ENCODE assay signal across 12 cellular contexts in genomic region chr1:78047131-78047530, GRCh38. TPM values are rescaled to one million over a fixed set of nuclear protein-coding genes. Genes with fewer than 3 reads are reported as not detected.
DNase-seq lines count a peak whose midpoint lies in the region; ATAC-seq, FAIRE-seq and TF ChIP-seq lines count a peak whose summit lies in the region.
"Had no signal": no experiment of that assay in that cellular context is flagged by ENCODE, and none has a peak within 500 bp of the region (broad histone marks: within the 10 kb centered on the region; RNA-seq: fewer than 3 reads in every experiment).

No MANE protein-coding gene starts in this region.

- peaks cover 14% of the 10 kb centered on the region for H3K27me3 ChIP-seq in CD4-positive, alpha-beta memory T cell (ENCODE audit: insufficient read depth, low read length)
- peaks cover 32% of the 10 kb centered on the region for H3K27me3 ChIP-seq in foreskin keratinocyte

- H3K4me1 ChIP-seq in CD4-positive, alpha-beta memory T cell (ENCODE audit: insufficient read depth, low read length): peaks cover 11% of the 10 kb centered on the region
- peaks cover 3% of the 10 kb centered on the region for H3K4me1 ChIP-seq in foreskin keratinocyte

- H3K27ac Mint-ChIP-seq in CD4-positive, alpha-beta memory T cell: no peak overlapping the region
- no peak overlapping the region for H3K27ac Mint-ChIP-seq in neural crest cell (ENCODE audit: unreplicated experiment)

- TF ChIP-seq POLR2A in H54 (IDR thresholded peaks at IDR 0.05; ENCODE audit: low read depth, low read length): no peak

- H3K27ac ChIP-seq in CD4-positive, alpha-beta memory T cell (ENCODE audit: low read depth, low read length): no peak overlapping the region
- no peak overlapping the region for H3K27ac ChIP-seq in foreskin keratinocyte

- intact Hi-C loops in CD4-positive, alpha-beta memory T cell (cut with micrococcal nuclease): no loop called here

- H3K9me3 Mint-ChIP-seq in CD4-positive, alpha-beta memory T cell: peaks cover 0 to 4% (median 0%) of the 10 kb centered on the region in 8 donors
- no peaks in the 10 kb centered on the region for H3K9me3 Mint-ChIP-seq in neural crest cell

- peak overlapping the region in 5 of 8 donors; percentile 77 to 84 (median 83) for H3K4me3 Mint-ChIP-seq in CD4-positive, alpha-beta memory T cell
- H3K4me3 Mint-ChIP-seq in neural crest cell: peak overlapping the region; percentile 78

- POLR2A ChIA-PET in CD4-positive, alpha-beta memory T cell (lab: Charles Lee; ENCODE audit: partially characterized antibody): interaction anchor here (0.7 to 1.1 kb wide), 2 partner anchors 67 to 69 kb away, joined by 3 read pairs; partner anchors contain the start of gene FUBP1

- H3K4me1 Mint-ChIP-seq in CD4-positive, alpha-beta memory T cell: peaks cover 5 to 27% (median 18%) of the 10 kb centered on the region in 4 donors
- peaks cover 13% of the 10 kb centered on the region for H3K4me1 Mint-ChIP-seq in neural crest cell

- no peaks in the 10 kb centered on the region for H3K9me3 ChIP-seq in CD4-positive, alpha-beta memory T cell (ENCODE audit: control insufficient read depth in 1 of 2, low read length in 2 of 2)

- CTCF ChIA-PET in CD4-positive, alpha-beta memory T cell (lab: Charles Lee; ENCODE audit: partially characterized antibody): interaction anchor here (1.1 to 1.5 kb wide), 2 partner anchors 66 to 68 kb away, joined by 3 to 6 read pairs; partner anchors contain the start of gene FUBP1

- peaks cover 0 to 1% of the 10 kb centered on the region in 2 donors for H3K36me3 Mint-ChIP-seq in CD4-positive, alpha-beta memory T cell
- H3K36me3 Mint-ChIP-seq in neural crest cell (ENCODE audit: low read depth): no peaks in the 10 kb centered on the region

- H3K4me3 ChIP-seq in CD4-positive, alpha-beta memory T cell (ENCODE audit: low read length in 2 of 2): no peak overlapping the region

- DNase-seq in CD4-positive, alpha-beta memory T cell: no peak
- DNase-seq in H54 (ENCODE audit: insufficient read length, low spot score): no peak
- no peak for DNase-seq in foreskin keratinocyte
- DNase-seq in neural crest cell (ENCODE audit: low read depth, low spot score): no peak
- DNase-seq in stimulated activated naive CD4-positive, alpha-beta T cell treated with Interleukin-2 at 50 U/mL for 16 hours (lab: John Stamatoyannopoulos, UW): no peak
- no peak for DNase-seq in epidermal melanocyte (ENCODE audit: insufficient read length, low spot score)
- no peak for DNase-seq in AG08395 (ENCODE audit: low spot score)
- DNase-seq: activated CD8-positive, alpha-beta memory T cell treated with anti-CD3 and anti-CD28 coated beads, Interleukin-2, amount 50 U/mL, for 4 hours; cerebellar nuclear complex; DMS153; mesenchymal stem cell had no signal

- peak; percentile 60 for FAIRE-seq in H54 (lab: Jason Lieb, UNC)

- peaks cover 34 to 43% of the 10 kb centered on the region in 2 donors for H3K27me3 Mint-ChIP-seq in CD4-positive, alpha-beta memory T cell
- H3K27me3 Mint-ChIP-seq in neural crest cell (ENCODE audit: low read depth): peaks cover 74% of the 10 kb centered on the region

- H3K36me3 ChIP-seq in CD4-positive, alpha-beta memory T cell (ENCODE audit: insufficient read depth, low read length): no peaks in the 10 kb centered on the region

- TF ChIP-seq CTCF in foreskin keratinocyte (conservative IDR thresholded peaks at IDR 0.05) (peak; percentile 40), neural crest cell (conservative IDR thresholded peaks at IDR 0.05) (no peak)

- ATAC-seq in foreskin keratinocyte (no peak), HG03342 (IDR thresholded peaks at IDR 0.05; ENCODE audit: unreplicated experiment) (no peak)

RNA-seq across cellular contexts. Expression of gene GIPC2, which starts 1.4 kb away (rescaled TPM):
- total RNA-seq in CD4-positive, alpha-beta memory T cell: under 1 TPM; 0.28 to 0.52 TPM
- polyA plus RNA-seq in CD4-positive, alpha-beta memory T cell: under 1 TPM; 0.13 to 0.33 TPM
- total RNA-seq in foreskin keratinocyte (0.71 TPM in 2 replicates), neural crest cell (not detected in 2 replicates)
- 0.32 and 0.33 TPM in 2 replicates for polyA plus RNA-seq in foreskin keratinocyte

RNA-seq across cellular contexts. Expression of gene DNAJB4, which starts 42.4 kb away (rescaled TPM):
- total RNA-seq in CD4-positive, alpha-beta memory T cell: 10 to 100 TPM; 15.5 to 18.3 TPM
- polyA plus RNA-seq in CD4-positive, alpha-beta memory T cell: 1 to 10 TPM; 8.7 to 9.8 TPM
- total RNA-seq in foreskin keratinocyte (14.1 and 19.9 TPM in 2 replicates), neural crest cell (17.3 and 23.2 TPM in 2 replicates)
- polyA plus RNA-seq in foreskin keratinocyte: 6.0 and 7.2 TPM in 2 replicates
